Comparison of ENCODE assay signal across 12 cellular contexts in genomic region chr2:69773201-69773600, GRCh38. TPM values are rescaled to one million over a fixed set of nuclear protein-coding genes. Genes with fewer than 3 reads are reported as not detected.
DNase-seq lines count a peak whose midpoint lies in the region; ATAC-seq, FAIRE-seq and TF ChIP-seq lines count a peak whose summit lies in the region.
"Had no signal": no experiment of that assay in that cellular context is flagged by ENCODE, and none has a peak within 500 bp of the region (broad histone marks: within the 10 kb centered on the region; RNA-seq: fewer than 3 reads in every experiment).

No MANE protein-coding gene starts in this region.

- no peak for FAIRE-seq in kidney (lab: Jason Lieb, UNC)
- FAIRE-seq: frontal cortex had no signal

- no peak for TF ChIP-seq CTCF in activated CD8-positive, alpha-beta T cell treated with anti-CD3 and anti-CD28 coated beads for 36 hours (IDR thresholded peaks at IDR 0.05)
- TF ChIP-seq CTCF in suprapubic skin (IDR thresholded peaks at IDR 0.05) (no peak), kidney (IDR thresholded peaks at IDR 0.05; ENCODE audit: borderline replicate concordance, extremely low read depth, insufficient read depth) (no peak)

- POLR2A ChIA-PET in activated CD8-positive, alpha-beta T cell treated with anti-CD3 and anti-CD28 coated beads for 36 hours (lab: Charles Lee): interaction anchor here (0.6 to 1.0 kb wide), 3 partner anchors 13 to 49 kb away, joined by 3 read pairs; no protein-coding TSS in a partner anchor

- H3K4me1 Mint-ChIP-seq in activated naive CD4-positive, alpha-beta T cell treated with anti-CD3 and anti-CD28 coated beads, Interleukin-2, amount 50 U/mL, for 24 hours: peaks cover 52% of the 10 kb centered on the region
- peaks cover 56% of the 10 kb centered on the region for H3K4me1 Mint-ChIP-seq in activated CD8-positive, alpha-beta T cell treated with anti-CD3 and anti-CD28 coated beads for 36 hours (ENCODE audit: low read depth)

- no peak for TF ChIP-seq POLR2A in suprapubic skin (IDR thresholded peaks at IDR 0.05)

- H3K4me1 ChIP-seq in suprapubic skin (peaks cover 66% of the 10 kb centered on the region), kidney (ENCODE audit: control insufficient read depth in 1 of 2, insufficient read depth in 1 of 2, low read depth in 1 of 2, low read length in 2 of 2) (peaks cover 12% of the 10 kb centered on the region in 2 donors)

- no peaks in the 10 kb centered on the region for H3K36me3 Mint-ChIP-seq in activated naive CD4-positive, alpha-beta T cell treated with anti-CD3 and anti-CD28 coated beads, Interleukin-2, amount 50 U/mL, for 24 hours
- H3K36me3 Mint-ChIP-seq in activated CD8-positive, alpha-beta T cell treated with anti-CD3 and anti-CD28 coated beads for 36 hours (ENCODE audit: low read depth): peaks cover 2% of the 10 kb centered on the region
- H3K36me3 Mint-ChIP-seq: CD8-positive, alpha-beta T cell; natural killer cell treated with Interleukin-12 subunit alpha and Interleukin-12 subunit beta and Interleukin-15 and Interleukin-18, amount 100 ng/mL, for 72 hours had no signal

- H3K36me3 ChIP-seq in suprapubic skin: no peaks in the 10 kb centered on the region
- H3K36me3 ChIP-seq in kidney (ENCODE audit: control insufficient read depth in 1 of 2, insufficient read depth in 2 of 2, low read length in 2 of 2): peaks cover 0 to 2% of the 10 kb centered on the region in 2 donors

- peak; percentile 60 for ATAC-seq in activated CD8-positive, alpha-beta T cell treated with anti-CD3 and anti-CD28 coated beads for 36 hours
- ATAC-seq: CD8-positive, alpha-beta T cell had no signal

- CTCF ChIA-PET in activated CD8-positive, alpha-beta T cell treated with anti-CD3 and anti-CD28 coated beads for 36 hours (lab: Charles Lee): interaction anchor here (1.0 to 2.9 kb wide), 4 partner anchors 17 to 48 kb away, joined by 3 to 9 read pairs (median 6); no protein-coding TSS in a partner anchor

- H3K9me3 ChIP-seq in suprapubic skin (no peaks in the 10 kb centered on the region), kidney (ENCODE audit: control insufficient read depth in 1 of 2, low read length in 2 of 2) (no peaks in the 10 kb centered on the region)

- TF ChIP-seq EP300 in suprapubic skin (IDR thresholded peaks at IDR 0.05): no peak

- intact Hi-C loops in activated CD8-positive, alpha-beta T cell treated with anti-CD3 and anti-CD28 coated beads for 36 hours (cut with micrococcal nuclease): loop anchor here (5.0 kb wide), 1 partner anchor 44 kb away; no protein-coding TSS in a partner anchor
- intact Hi-C loops in kidney (cut with DNase I): no loop called here

- H3K27ac Mint-ChIP-seq in activated naive CD4-positive, alpha-beta T cell treated with anti-CD3 and anti-CD28 coated beads, Interleukin-2, amount 50 U/mL, for 24 hours: peak overlapping the region; percentile 59
- peak overlapping the region; percentile 77 for H3K27ac Mint-ChIP-seq in activated CD8-positive, alpha-beta T cell treated with anti-CD3 and anti-CD28 coated beads for 36 hours
- H3K27ac Mint-ChIP-seq: CD8-positive, alpha-beta T cell had no signal

- H3K9me3 Mint-ChIP-seq in activated naive CD4-positive, alpha-beta T cell treated with anti-CD3 and anti-CD28 coated beads, Interleukin-2, amount 50 U/mL, for 24 hours: no peaks in the 10 kb centered on the region
- peaks cover 6% of the 10 kb centered on the region for H3K9me3 Mint-ChIP-seq in activated CD8-positive, alpha-beta T cell treated with anti-CD3 and anti-CD28 coated beads for 36 hours
- H3K9me3 Mint-ChIP-seq: CD8-positive, alpha-beta T cell; natural killer cell treated with Interleukin-12 subunit alpha and Interleukin-12 subunit beta and Interleukin-15 and Interleukin-18, amount 100 ng/mL, for 72 hours had no signal

- no peaks in the 10 kb centered on the region for H3K27me3 Mint-ChIP-seq in activated naive CD4-positive, alpha-beta T cell treated with anti-CD3 and anti-CD28 coated beads, Interleukin-2, amount 50 U/mL, for 24 hours
- no peaks in the 10 kb centered on the region for H3K27me3 Mint-ChIP-seq in activated CD8-positive, alpha-beta T cell treated with anti-CD3 and anti-CD28 coated beads for 36 hours
- H3K27me3 Mint-ChIP-seq: natural killer cell treated with Interleukin-12 subunit alpha and Interleukin-12 subunit beta and Interleukin-15 and Interleukin-18, amount 100 ng/mL, for 72 hours had no signal

- peak overlapping the region; percentile 67 for H3K4me3 Mint-ChIP-seq in activated naive CD4-positive, alpha-beta T cell treated with anti-CD3 and anti-CD28 coated beads, Interleukin-2, amount 50 U/mL, for 24 hours
- H3K4me3 Mint-ChIP-seq in activated CD8-positive, alpha-beta T cell treated with anti-CD3 and anti-CD28 coated beads for 36 hours: no peak overlapping the region
- H3K4me3 Mint-ChIP-seq: CD8-positive, alpha-beta T cell had no signal

- H3K4me3 ChIP-seq in suprapubic skin: no peak overlapping the region
- no peak overlapping the region for H3K4me3 ChIP-seq in kidney (ENCODE audit: low read length in 2 of 2)

- no peak for DNase-seq in activated naive CD4-positive, alpha-beta T cell (lab: John Stamatoyannopoulos, UW)
- no peak for DNase-seq in activated CD8-positive, alpha-beta T cell treated with anti-CD3 and anti-CD28 coated beads for 36 hours
- DNase-seq in fibroblast of the conjunctiva (ENCODE audit: low read depth): peak; percentile 17
- DNase-seq in suprapubic skin (ENCODE audit: low spot score in 2 of 2): no peak
- DNase-seq in kidney: no peak
- DNase-seq in NCI-H526 treated with DMSO at 0.1 percent for 48 hours (lab: John Stamatoyannopoulos, UW): no peak
- DNase-seq in COR-L47 (lab: John Stamatoyannopoulos, UW): no peak
- DNase-seq: activated CD8-positive, alpha-beta memory T cell treated with anti-CD3 and anti-CD28 coated beads for 24 hours; CD8-positive, alpha-beta T cell had no signal

- H3K27me3 ChIP-seq in suprapubic skin: no peaks in the 10 kb centered on the region

- H3K27ac ChIP-seq in suprapubic skin: peak overlapping the region; percentile 95
- H3K27ac ChIP-seq in kidney (ENCODE audit: low read depth in 2 of 2, low read length in 2 of 2): no peak overlapping the region

- no peak overlapping the region for H3K9ac ChIP-seq in kidney (ENCODE audit: low read length in 2 of 2)

RNA-seq across cellular contexts. Expression of gene ANXA4, which starts 31.3 kb away (rescaled TPM):
- 10 to 100 TPM; 14.6 to 17.5 TPM for total RNA-seq in activated CD8-positive, alpha-beta T cell treated with anti-CD3 and anti-CD28 coated beads for 36 hours
- total RNA-seq in suprapubic skin: 10 to 100 TPM; 58.1 to 91.6 (median 85.8) TPM
- 287 TPM for total RNA-seq in kidney
- 168 TPM for polyA plus RNA-seq in kidney (ENCODE audit: insufficient read depth, low read depth, low replicate concordance)

RNA-seq across cellular contexts. Expression of gene GMCL1, which starts 56.3 kb away (rescaled TPM):
- total RNA-seq in activated CD8-positive, alpha-beta T cell treated with anti-CD3 and anti-CD28 coated beads for 36 hours: 10 to 100 TPM; 18.1 to 20.4 TPM
- total RNA-seq in suprapubic skin (10 to 100 TPM in 3 of 4 donors, 1 to 10 TPM in 1; 9.3 to 15.0 (median 14.4) TPM), kidney (14.0 TPM)
- polyA plus RNA-seq in kidney (ENCODE audit: insufficient read depth, low read depth, low replicate concordance): 6.3 TPM
